ENCODE assay signal across 1 cellular context in genomic region chr16:381788-382717, GRCh38.
TF ChIP-seq lines count a peak whose summit lies in the region.

Gene PGAP6, minus strand, starts transcription at chr16:381978. Its CDS starts 157 bp downstream, at chr16:381821.

TF ChIP-seq in WTC11, 78 proteins besides CTCF, POLR2A, EP300 and RAD21 (continued from another document):
- TF ChIP-seq, protein P1, sequence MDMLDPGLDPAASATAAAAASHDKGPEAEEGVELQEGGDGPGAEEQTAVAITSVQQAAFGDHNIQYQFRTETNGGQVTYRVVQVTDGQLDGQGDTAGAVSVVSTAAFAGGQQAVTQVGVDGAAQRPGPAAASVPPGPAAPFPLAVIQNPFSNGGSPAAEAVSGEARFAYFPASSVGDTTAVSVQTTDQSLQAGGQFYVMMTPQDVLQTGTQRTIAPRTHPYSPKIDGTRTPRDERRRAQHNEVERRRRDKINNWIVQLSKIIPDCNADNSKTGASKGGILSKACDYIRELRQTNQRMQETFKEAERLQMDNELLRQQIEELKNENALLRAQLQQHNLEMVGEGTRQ (CRISPR knock-in tag; IDR thresholded peaks at IDR 0.05) = peak; percentile 82
- peak; percentile 20; the same call in 1 of the 2 replicates for TF ChIP-seq ETV6 (CRISPR knock-in tag; IDR thresholded peaks at IDR 0.05)
